9 cellular contexts compared by ENCODE assay signal in the genomic region with DNA sequence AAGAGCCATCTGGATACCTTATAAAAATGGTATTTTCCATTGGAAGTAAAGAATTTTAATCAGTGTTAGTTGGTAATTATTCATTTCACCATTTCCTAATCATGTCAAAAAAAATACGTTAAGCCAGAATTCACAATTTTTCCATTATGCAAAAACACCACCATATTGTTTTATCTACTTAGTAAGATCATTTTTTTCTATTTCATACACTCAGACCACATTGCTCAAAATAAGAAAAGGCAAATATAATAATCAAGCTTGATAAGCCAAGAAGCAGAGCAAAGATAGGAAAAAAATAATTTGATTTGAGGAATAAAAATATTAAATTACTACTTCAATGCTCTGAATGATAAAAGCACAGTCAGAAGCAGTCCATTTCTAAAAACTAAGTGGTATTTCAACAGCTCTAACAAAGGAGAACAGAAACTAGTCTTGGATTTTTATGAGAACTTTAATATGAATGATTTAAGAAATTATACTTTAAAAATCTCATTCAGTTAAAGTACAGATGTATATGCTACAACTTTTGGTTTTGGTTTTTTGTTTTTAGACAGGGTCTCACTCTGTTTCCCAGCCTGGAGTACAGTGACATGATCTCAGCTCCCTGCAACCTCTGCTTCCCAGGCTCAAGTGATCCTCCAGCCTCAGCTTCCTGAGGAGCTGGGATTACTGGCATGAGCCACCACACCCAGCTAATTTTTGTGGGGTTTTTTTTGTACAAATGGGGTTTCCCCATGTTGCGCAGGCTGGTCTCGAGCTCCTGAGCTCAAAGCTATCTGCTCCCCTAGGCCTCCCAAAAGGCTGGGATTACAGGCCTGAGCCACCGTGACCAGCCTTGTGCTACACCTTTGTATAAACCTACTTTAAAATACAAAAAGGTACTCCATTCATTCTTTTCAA. TPM values are rescaled to one million over a fixed set of nuclear protein-coding genes. Genes with fewer than 3 reads are reported as not detected.
DNase-seq lines count a peak whose midpoint lies in the region; ATAC-seq and TF ChIP-seq lines count a peak whose summit lies in the region.
"Had no signal": no experiment of that assay in that cellular context is flagged by ENCODE, and none has a peak within 500 bp of the region (broad histone marks: within the 10 kb centered on the region; RNA-seq: fewer than 3 reads in every experiment).

No MANE protein-coding gene starts in this region.

- POLR2A ChIA-PET in activated CD4-positive, alpha-beta memory T cell treated with anti-CD3 and anti-CD28 coated beads, Interleukin-2, amount 10 ng/mL, durations not matched to agents 7 days and 5 days (lab: Charles Lee), result interaction anchor here (0.6 to 2.4 kb wide), 5 partner anchors 8 to 150 kb away, joined by 3 to 6 read pairs (median 5); partner anchors contain the start of gene LRRN3

- H3K27me3 Mint-ChIP-seq in activated CD4-positive, alpha-beta memory T cell treated with anti-CD3 and anti-CD28 coated beads, Interleukin-2, amount 10 ng/mL, durations not matched to agents 7 days and 5 days, result no peaks in the 10 kb centered on the region

- TF ChIP-seq POLR2A in erythroblast (IDR thresholded peaks at IDR 0.05; ENCODE audit: low read length) (no peak), gastrocnemius medialis (IDR thresholded peaks at IDR 0.05) (no peak)

- H3K4me1 ChIP-seq in gastrocnemius medialis, result peaks cover 25 to 29% of the 10 kb centered on the region in 2 donors

- H3K4me1 Mint-ChIP-seq in activated CD4-positive, alpha-beta memory T cell treated with anti-CD3 and anti-CD28 coated beads, Interleukin-2, amount 10 ng/mL, durations not matched to agents 7 days and 5 days, result peaks cover 20% of the 10 kb centered on the region

- H3K27ac ChIP-seq in gastrocnemius medialis, result no peak overlapping the region
- H3K27ac ChIP-seq: C4-2B had no signal

- CTCF ChIA-PET in activated CD4-positive, alpha-beta memory T cell treated with anti-CD3 and anti-CD28 coated beads, Interleukin-2, amount 10 ng/mL, durations not matched to agents 7 days and 5 days (lab: Charles Lee), result interaction anchor here (0.8 to 1.1 kb wide), 3 partner anchors 10 to 47 kb away, joined by 3 to 8 read pairs (median 5); no protein-coding TSS in a partner anchor

- peak overlapping the region; percentile 23 for H3K4me3 Mint-ChIP-seq in activated CD4-positive, alpha-beta memory T cell treated with anti-CD3 and anti-CD28 coated beads, Interleukin-2, amount 10 ng/mL, durations not matched to agents 7 days and 5 days

- H3K27me3 ChIP-seq in gastrocnemius medialis, result no peaks in the 10 kb centered on the region

- intact Hi-C loops in gastrocnemius medialis (cut with DNase I; ENCODE audit: low total_unique reads), result no loop called here

- no peaks in the 10 kb centered on the region for H3K36me3 Mint-ChIP-seq in activated CD4-positive, alpha-beta memory T cell treated with anti-CD3 and anti-CD28 coated beads, Interleukin-2, amount 10 ng/mL, durations not matched to agents 7 days and 5 days (ENCODE audit: low read depth)

- peak; percentile 40 for DNase-seq in activated naive CD4-positive, alpha-beta T cell treated with Interleukin-2 at 50 U/mL for 16 hours
- no peak for DNase-seq in activated naive CD4-positive, alpha-beta T cell (lab: John Stamatoyannopoulos, UW)
- peak; percentile 22 for DNase-seq in activated CD4-positive, alpha-beta memory T cell treated with anti-CD3 and anti-CD28 coated beads, Interleukin-2, amount 10 ng/mL, durations not matched to agents 7 days and 5 days
- DNase-seq in fibroblast of the aortic adventitia (ENCODE audit: low read depth) (peak; percentile 56), stromal cell of bone marrow (ENCODE audit: low read depth) (peak; percentile 14), erythroblast (lab: John Stamatoyannopoulos, UW) (no peak), gastrocnemius medialis (no peak)

- H3K27ac Mint-ChIP-seq in activated CD4-positive, alpha-beta memory T cell treated with anti-CD3 and anti-CD28 coated beads, Interleukin-2, amount 10 ng/mL, durations not matched to agents 7 days and 5 days, result peak overlapping the region; percentile 81

- ATAC-seq in HG03159 (IDR thresholded peaks at IDR 0.05; ENCODE audit: unreplicated experiment) (peak; percentile 60), gastrocnemius medialis (no peak)

- H3K9me3 Mint-ChIP-seq in activated CD4-positive, alpha-beta memory T cell treated with anti-CD3 and anti-CD28 coated beads, Interleukin-2, amount 10 ng/mL, durations not matched to agents 7 days and 5 days, result no peaks in the 10 kb centered on the region

- H3K36me3 ChIP-seq in gastrocnemius medialis, result no peaks in the 10 kb centered on the region

- no peaks in the 10 kb centered on the region for H3K9me3 ChIP-seq in gastrocnemius medialis

- H3K4me3 ChIP-seq in fibroblast of the aortic adventitia (ENCODE audit: low read depth, low read length), result no peak overlapping the region
- H3K4me3 ChIP-seq in gastrocnemius medialis, result no peak overlapping the region

- in situ Hi-C loops in gastrocnemius medialis (cut with MboI; ENCODE audit: low sequenced_read_pairs in 4 of 4), result no loop called here

- TF ChIP-seq CTCF in fibroblast of the aortic adventitia (IDR thresholded peaks at IDR 0.05; ENCODE audit: insufficient read depth, low read length), result no peak
- TF ChIP-seq CTCF in gastrocnemius medialis (IDR thresholded peaks at IDR 0.05 in 4 of 5, conservative IDR thresholded peaks at IDR 0.05 in 1 of 5), result no peak

RNA-seq across cellular contexts. Expression of gene LRRN3, which starts 46.6 kb away (rescaled TPM):
- 10 to 100 TPM; 18.0 to 19.2 TPM for total RNA-seq in activated CD4-positive, alpha-beta memory T cell treated with anti-CD3 and anti-CD28 coated beads, Interleukin-2, amount 10 ng/mL, durations not matched to agents 7 days and 5 days
- total RNA-seq in fibroblast of the aortic adventitia (ENCODE audit: low replicate concordance) (2.7 and 5.0 TPM in 2 replicates), gastrocnemius medialis (10 to 100 TPM in 1 of 4 donors, 1 to 10 TPM in 2, under 1 TPM in 1; 0.42 to 11.7 (median 6.9) TPM)

Comparison
In these comparisons a context has a peak if more than half of its experiments do, and no peak if none do; other contexts are left out.
1. DNase-seq: peak in activated naive CD4-positive, alpha-beta T cell treated with Interleukin-2 at 50 U/mL for 16 hours (single experiment), activated CD4-positive, alpha-beta memory T cell treated with anti-CD3 and anti-CD28 coated beads, Interleukin-2, amount 10 ng/mL, durations not matched to agents 7 days and 5 days (single experiment), fibroblast of the aortic adventitia (single experiment) and stromal cell of bone marrow (single experiment); none in activated naive CD4-positive, alpha-beta T cell (0 of 4), erythroblast (0 of 2) and gastrocnemius medialis (0 of 2).